Comparison of ENCODE assay signal across 21 cellular contexts in genomic region chr1:240387036-240387435, GRCh38.
DNase-seq lines count a peak whose midpoint lies in the region; ATAC-seq and TF ChIP-seq lines count a peak whose summit lies in the region.
"Had no signal": no experiment of that assay in that cellular context is flagged by ENCODE, and none has a peak within 500 bp of the region (broad histone marks: within the 10 kb centered on the region; RNA-seq: fewer than 3 reads in every experiment).

No MANE protein-coding gene starts in this region.

- no peaks in the 10 kb centered on the region for H3K36me3 ChIP-seq in breast epithelium
- no peaks in the 10 kb centered on the region for H3K36me3 ChIP-seq in trophoblast cell (ENCODE audit: control insufficient read depth in 1 of 2, insufficient read depth in 2 of 2, low read length in 2 of 2)
- H3K36me3 ChIP-seq: BE2C had no signal

- ATAC-seq in GM18907 (IDR thresholded peaks at IDR 0.05; ENCODE audit: unreplicated experiment) = no peak
- ATAC-seq: HepG2 had no signal

- intact Hi-C loops in MCF 10A (cut with micrococcal nuclease) (loop anchor here (5.0 kb wide), 3 partner anchors 75 to 195 kb away; no protein-coding TSS in a partner anchor), breast epithelium (cut with DNase I; ENCODE audit: low total_unique reads) (no loop called here)

- H3K4me2 ChIP-seq in trophoblast cell (ENCODE audit: low read length) = no peak overlapping the region

- no peak for TF ChIP-seq CTCF in MCF 10A (IDR thresholded peaks at IDR 0.05; ENCODE audit: unreplicated experiment)
- no peak for TF ChIP-seq CTCF in breast epithelium (IDR thresholded peaks at IDR 0.05)

- no peak overlapping the region for H3K4me3 Mint-ChIP-seq in MCF 10A (ENCODE audit: unreplicated experiment)
- H3K4me3 Mint-ChIP-seq: CD4-positive, CD25-positive, alpha-beta regulatory T cell had no signal

- H3K36me3 Mint-ChIP-seq in MCF 10A (ENCODE audit: insufficient read depth, unreplicated experiment) = no peaks in the 10 kb centered on the region
- H3K36me3 Mint-ChIP-seq: CD4-positive, CD25-positive, alpha-beta regulatory T cell had no signal

- no peak overlapping the region for H2AFZ ChIP-seq in trophoblast cell (ENCODE audit: insufficient read depth, low read length, poor library complexity)

- no peaks in the 10 kb centered on the region for H3K27me3 Mint-ChIP-seq in MCF 10A (ENCODE audit: insufficient read depth, unreplicated experiment)
- H3K27me3 Mint-ChIP-seq: CD4-positive, CD25-positive, alpha-beta regulatory T cell had no signal

- H3K4me1 Mint-ChIP-seq in MCF 10A (ENCODE audit: insufficient read depth, unreplicated experiment) = peaks cover 35% of the 10 kb centered on the region
- H3K4me1 Mint-ChIP-seq: CD4-positive, CD25-positive, alpha-beta regulatory T cell had no signal

- H2BK5ac ChIP-seq in trophoblast cell (ENCODE audit: low read depth, low read length, poor library complexity) = no peak overlapping the region

- no peak overlapping the region for H2BK12ac ChIP-seq in trophoblast cell (ENCODE audit: low read length)

- no peak for TF ChIP-seq POLR2A in breast epithelium (IDR thresholded peaks at IDR 0.05)

- no peak overlapping the region for H3K18ac ChIP-seq in trophoblast cell (ENCODE audit: low read length)

- CTCF ChIA-PET in MCF 10A (lab: Yijun Ruan, JAX) = interaction anchor here (0.6 to 1.8 kb wide), 4 partner anchors 12 to 223 kb away, joined by 3 to 7 read pairs (median 4); no protein-coding TSS in a partner anchor

- no peak overlapping the region for H4K8ac ChIP-seq in trophoblast cell (ENCODE audit: low read depth, low read length)

- peak overlapping the region; percentile 73 for H2BK120ac ChIP-seq in trophoblast cell (ENCODE audit: insufficient read depth, low read length, poor library complexity)

- peaks cover 1% of the 10 kb centered on the region for H3K79me1 ChIP-seq in trophoblast cell (ENCODE audit: low read length)

- H3K23ac ChIP-seq in trophoblast cell (ENCODE audit: low read length) = no peak overlapping the region

- H4K12ac ChIP-seq in trophoblast cell (ENCODE audit: low read depth, low read length) = no peak overlapping the region

- no peaks in the 10 kb centered on the region for H3K4me1 ChIP-seq in breast epithelium
- no peaks in the 10 kb centered on the region for H3K4me1 ChIP-seq in trophoblast cell (ENCODE audit: control insufficient read depth in 1 of 2, insufficient read depth in 2 of 2, low read length in 2 of 2)
- H3K4me1 ChIP-seq: BE2C had no signal

- no peak overlapping the region for H3K14ac ChIP-seq in trophoblast cell (ENCODE audit: low read length)

- H3K9me3 Mint-ChIP-seq in MCF 10A (ENCODE audit: unreplicated experiment) = peaks cover 16% of the 10 kb centered on the region

- H3K27me3 ChIP-seq in breast epithelium (no peaks in the 10 kb centered on the region), trophoblast cell (ENCODE audit: insufficient read depth, low read length) (no peaks in the 10 kb centered on the region)
- H3K27me3 ChIP-seq: BE2C had no signal

- no peaks in the 10 kb centered on the region for H3K79me2 ChIP-seq in trophoblast cell (ENCODE audit: control insufficient read depth, insufficient read depth, low read length, poor library complexity)

- DNase-seq in MCF 10A (ENCODE audit: unreplicated experiment) (no peak), breast epithelium (ENCODE audit: low spot score in 2 of 2) (no peak), astrocyte of the hippocampus (ENCODE audit: low read depth, low spot score) (peak; percentile 15), trophoblast cell (no peak), dedifferentiated amniotic fluid mesenchymal stem cell (ENCODE audit: extremely low spot score) (no peak), medulla oblongata (ENCODE audit: extremely low spot score) (no peak)
- no peak for DNase-seq in activated naive CD4-positive, alpha-beta T cell treated with Interleukin-2 at 50 U/mL for 16 hours
- DNase-seq: BE2C; CD4-positive, CD25-positive, alpha-beta regulatory T cell; COR-L47; H7; KG1; NCI-H1417; NCI-H187; NCI-H2107; NCI-H510A; NCI-H82 had no signal

- H3K4ac ChIP-seq in trophoblast cell (ENCODE audit: low read depth, low read length) = no peak overlapping the region

- H4K91ac ChIP-seq in trophoblast cell (ENCODE audit: low read depth, low read length) = no peak overlapping the region

- WGBS in trophoblast cell (ENCODE audit: extremely low coverage, insufficient coverage, insufficient read length) = no CpG with 5 or more reads among the region's 2 CpGs

- H3K9me3 ChIP-seq in breast epithelium (peaks cover under 1 to 4% of the 10 kb centered on the region in 2 donors), trophoblast cell (ENCODE audit: insufficient read depth, low read depth, low read length) (no peaks in the 10 kb centered on the region)
- H3K9me3 ChIP-seq: BE2C had no signal

- BruUV-seq in MCF 10A (replicated peaks; lab: Mats Ljungman, UMichigan) = no TSS peak

- H3K9ac ChIP-seq in trophoblast cell (ENCODE audit: low read length) = no peak overlapping the region

- H3K27ac Mint-ChIP-seq in MCF 10A (ENCODE audit: low read depth, unreplicated experiment) = peak overlapping the region; percentile 85
- H3K27ac Mint-ChIP-seq: CD4-positive, CD25-positive, alpha-beta regulatory T cell had no signal

- no peak overlapping the region for H3K27ac ChIP-seq in breast epithelium
- peak overlapping the region; percentile 64 for H3K27ac ChIP-seq in trophoblast cell (ENCODE audit: low read depth, low read length)
- H3K27ac ChIP-seq: 22Rv1, RWPE1 had no signal

- H3K4me3 ChIP-seq in breast epithelium (no peak overlapping the region), trophoblast cell (ENCODE audit: low read depth, low read length) (no peak overlapping the region)

- no peak overlapping the region for H2AK5ac ChIP-seq in trophoblast cell (ENCODE audit: low read length)

- POLR2A ChIA-PET in MCF 10A (lab: Yijun Ruan, JAX) = interaction anchor here (0.7 to 3.1 kb wide), 9 partner anchors 8 to 143 kb away, joined by 3 to 29 read pairs (median 3); no protein-coding TSS in a partner anchor
